ENCODE assay signal across 11 cellular contexts in the genomic region with DNA sequence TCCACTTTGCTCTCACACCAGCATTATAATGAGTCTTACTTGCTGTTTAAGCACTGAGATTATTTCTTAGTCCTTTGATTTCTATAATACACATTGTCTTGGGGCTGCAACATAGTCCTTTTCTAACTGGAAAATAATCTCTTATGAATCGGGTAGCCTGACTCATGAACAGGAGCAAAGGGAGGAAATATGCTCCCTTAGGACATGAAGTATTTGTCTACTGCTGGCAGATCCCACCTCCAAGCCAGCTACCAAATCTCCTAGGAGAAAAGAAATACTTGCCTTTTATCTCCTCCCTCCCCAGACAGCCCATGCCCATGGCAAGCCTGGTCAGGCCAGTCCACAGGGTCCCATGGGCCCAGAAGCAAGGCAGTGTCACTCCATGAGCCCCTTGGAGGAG. TPM values are rescaled to one million over a fixed set of nuclear protein-coding genes. Genes with fewer than 3 reads are reported as not detected.
DNase-seq lines count a peak whose midpoint lies in the region; ATAC-seq and TF ChIP-seq lines count a peak whose summit lies in the region.
"Had no signal": no experiment of that assay in that cellular context is flagged by ENCODE, and none has a peak within 500 bp of the region (broad histone marks: within the 10 kb centered on the region; RNA-seq: fewer than 3 reads in every experiment).

No MANE protein-coding gene starts in this region.

- H4K91ac ChIP-seq in mesenchymal stem cell (ENCODE audit: low read length), result no peak overlapping the region

- no peak overlapping the region for H3K4me2 ChIP-seq in mesenchymal stem cell (ENCODE audit: low read length, poor library complexity, severe bottlenecking)

- H3K27me3 Mint-ChIP-seq in stimulated activated naive B cell treated with anti-CD40 and anti-IgM and Interleukin-4, amounts not matched to agents 10 μg/mL and 1 μg/mL and 100 μg/mL, for 72 hours, result no peaks in the 10 kb centered on the region
- H3K27me3 Mint-ChIP-seq: CD4-positive, alpha-beta T cell had no signal

- H3K9ac ChIP-seq in adipocyte (ENCODE audit: low read length) (peak overlapping the region; percentile 20), mesenchymal stem cell (ENCODE audit: low read length) (peak overlapping the region; percentile 9)

- no peak overlapping the region for H3K27ac ChIP-seq in mesenchymal stem cell (ENCODE audit: low read length, poor library complexity, severe bottlenecking)
- H3K27ac ChIP-seq in stomach, result no peak overlapping the region

- no peak overlapping the region for H3K4ac ChIP-seq in mesenchymal stem cell (ENCODE audit: low read depth in 1 of 2, low read length in 2 of 2)

- H3K14ac ChIP-seq in mesenchymal stem cell (ENCODE audit: low read length in 2 of 2), result no peak overlapping the region

- H4K8ac ChIP-seq in mesenchymal stem cell (ENCODE audit: low read length), result no peak overlapping the region

- H2AFZ ChIP-seq in mesenchymal stem cell (ENCODE audit: low read depth, low read length), result no peak overlapping the region

- H3K79me1 ChIP-seq in mesenchymal stem cell (replicated peaks; ENCODE audit: low read length, poor library complexity, severe bottlenecking), result no peaks in the 10 kb centered on the region

- H3K27me3 ChIP-seq in adipocyte (replicated peaks; ENCODE audit: control insufficient read depth, insufficient read depth, low read length) (no peaks in the 10 kb centered on the region), mesenchymal stem cell (ENCODE audit: control insufficient read depth in 1 of 2, insufficient read depth in 1 of 2, low read length in 2 of 2) (no peaks in the 10 kb centered on the region), stomach (no peaks in the 10 kb centered on the region)
- H3K27me3 ChIP-seq: BE2C, MG63 had no signal

- no peak overlapping the region for H2BK15ac ChIP-seq in mesenchymal stem cell (ENCODE audit: low read depth, poor library complexity, severe bottlenecking)

- H3K18ac ChIP-seq in mesenchymal stem cell (ENCODE audit: low read depth in 1 of 2, low read length in 2 of 2), result no peak overlapping the region

- no peak overlapping the region for H2BK12ac ChIP-seq in mesenchymal stem cell (ENCODE audit: low read length in 2 of 2)

- H3K4me1 Mint-ChIP-seq in stimulated activated naive B cell treated with anti-CD40 and anti-IgM and Interleukin-4, amounts not matched to agents 10 μg/mL and 1 μg/mL and 100 μg/mL, for 72 hours, result peaks cover 2 to 11% of the 10 kb centered on the region in 2 donors

- TF ChIP-seq POLR2A in stomach (IDR thresholded peaks at IDR 0.05), result no peak

- H2BK5ac ChIP-seq in mesenchymal stem cell (ENCODE audit: low read depth, low read length, poor library complexity, severe bottlenecking), result no peak overlapping the region

- H3K9me3 Mint-ChIP-seq in stimulated activated naive B cell treated with anti-CD40 and anti-IgM and Interleukin-4, amounts not matched to agents 10 μg/mL and 1 μg/mL and 100 μg/mL, for 72 hours, result no peaks in the 10 kb centered on the region
- H3K9me3 Mint-ChIP-seq: CD4-positive, alpha-beta T cell; HFFc6 had no signal

- H3K9me3 ChIP-seq in adipocyte (ENCODE audit: control insufficient read depth, low read length) (no peaks in the 10 kb centered on the region), mesenchymal stem cell (ENCODE audit: control insufficient read depth, low read length) (no peaks in the 10 kb centered on the region), stomach (no peaks in the 10 kb centered on the region)
- H3K9me3 ChIP-seq: BE2C, MG63 had no signal

- ATAC-seq in stimulated activated naive B cell treated with anti-CD40 and anti-IgM and Interleukin-4, amounts not matched to agents 10 μg/mL and 1 μg/mL and 100 μg/mL, for 72 hours (replicated peaks), result no peak

- no peak overlapping the region for H2BK120ac ChIP-seq in mesenchymal stem cell (ENCODE audit: low read depth, low read length)

- H3K4me3 Mint-ChIP-seq in stimulated activated naive B cell treated with anti-CD40 and anti-IgM and Interleukin-4, amounts not matched to agents 10 μg/mL and 1 μg/mL and 100 μg/mL, for 72 hours, result no peak overlapping the region
- H3K4me3 Mint-ChIP-seq: CD4-positive, alpha-beta T cell; HFFc6 had no signal

- WGBS in mesenchymal stem cell, result 89% methylated on average over 1 of the region's 1 CpG
- 84 to 95% (median 92%) methylated on average over 1 of the region's 1 CpG for WGBS in stomach, 5 donors

- no peak overlapping the region for H3K23ac ChIP-seq in mesenchymal stem cell (ENCODE audit: low read length in 2 of 2)

- TF ChIP-seq EP300 in stomach (IDR thresholded peaks at IDR 0.05), result no peak

- H3K4me3 ChIP-seq in adipocyte (ENCODE audit: low read length) (no peak overlapping the region), mesenchymal stem cell (ENCODE audit: insufficient read depth in 1 of 2, low read depth in 1 of 2, low read length in 2 of 2) (no peak overlapping the region), stomach (no peak overlapping the region)
- H3K4me3 ChIP-seq: MG63 had no signal

- peak overlapping the region; percentile 14 for H3K27ac Mint-ChIP-seq in stimulated activated naive B cell treated with anti-CD40 and anti-IgM and Interleukin-4, amounts not matched to agents 10 μg/mL and 1 μg/mL and 100 μg/mL, for 72 hours
- H3K27ac Mint-ChIP-seq: CD4-positive, alpha-beta T cell; HFFc6 had no signal

- DNase-seq in adipocyte (ENCODE audit: low read depth) (peak; percentile 16), dermis blood vessel endothelial cell (peak; percentile 11), mesenchymal stem cell (no peak), OCI-M2 (lab: John Stamatoyannopoulos, UW; ENCODE audit: unreplicated experiment) (no peak), stomach (no peak)
- no peak for DNase-seq in stimulated activated naive B cell treated with anti-CD40 and anti-IgM and Interleukin-4, amounts not matched to agents 10 μg/mL and 1 μg/mL and 100 μg/mL, for 72 hours
- no peak for DNase-seq in activated CD8-positive, alpha-beta memory T cell treated with anti-CD3 and anti-CD28 coated beads for 24 hours
- DNase-seq: BE2C; CD4-positive, alpha-beta T cell; MG63 had no signal

- H2AK5ac ChIP-seq in mesenchymal stem cell (ENCODE audit: low read length, severe bottlenecking), result no peak overlapping the region

- H3K4me1 ChIP-seq in adipocyte (ENCODE audit: control insufficient read depth, insufficient read depth, low read length) (peaks cover 18% of the 10 kb centered on the region), mesenchymal stem cell (ENCODE audit: control insufficient read depth, insufficient read depth, low read depth, low read length) (no peaks in the 10 kb centered on the region), stomach (no peaks in the 10 kb centered on the region)
- H3K4me1 ChIP-seq: BE2C had no signal

- intact Hi-C loops in stomach (cut with DNase I; ENCODE audit: low total_unique reads), result no loop called here

- no peak for TF ChIP-seq CTCF in stomach (IDR thresholded peaks at IDR 0.05)

- peaks cover 50% of the 10 kb centered on the region for H3K36me3 ChIP-seq in adipocyte (ENCODE audit: control insufficient read depth, insufficient read depth, low read length, severe bottlenecking)
- peaks cover 57 to 74% of the 10 kb centered on the region in 2 experiments for H3K36me3 ChIP-seq in mesenchymal stem cell (ENCODE audit: control insufficient read depth in 1 of 2, insufficient read depth in 2 of 2, low read depth in 1 of 2, low read length in 2 of 2)
- H3K36me3 ChIP-seq in stomach, result peaks cover 52 to 100% (median 95%) of the 10 kb centered on the region in 4 donors
- H3K36me3 ChIP-seq: MG63 had no signal

- H3K36me3 Mint-ChIP-seq in stimulated activated naive B cell treated with anti-CD40 and anti-IgM and Interleukin-4, amounts not matched to agents 10 μg/mL and 1 μg/mL and 100 μg/mL, for 72 hours, result peaks cover 0 to 16% of the 10 kb centered on the region in 2 donors

RNA-seq across cellular contexts. Expression of a gene that starts 37.0 kb away (rescaled TPM):
- total RNA-seq in dermis blood vessel endothelial cell (7.5 and 14.9 TPM in 2 replicates), stomach (10 to 100 TPM in 1 of 5 donors, 1 to 10 TPM in 2, under 1 TPM in 1, not detected in 1; 0.37 to 22.3 (median 7.8) TPM)
- 1.8 TPM for polyA plus RNA-seq in mesenchymal stem cell (2013, experiment 1 of 2)
- polyA plus RNA-seq in mesenchymal stem cell (2013, experiment 2 of 2), result 1.5 TPM
- polyA plus RNA-seq in stomach, result 10 to 100 TPM in 1 of 3 donors, under 1 TPM in 2; 0.46 to 11.2 (median 0.87) TPM

Comparison
In these comparisons a context has a peak if more than half of its experiments do, and no peak if none do; other contexts are left out.
1. DNase-seq: peak in adipocyte (single experiment) and dermis blood vessel endothelial cell (single experiment); none in mesenchymal stem cell (single experiment), stimulated activated naive B cell treated with anti-CD40 and anti-IgM and Interleukin-4, amounts not matched to agents 10 μg/mL and 1 μg/mL and 100 μg/mL, for 72 hours (single experiment), activated CD8-positive, alpha-beta memory T cell treated with anti-CD3 and anti-CD28 coated beads for 24 hours (single experiment), OCI-M2 (single experiment) and stomach (single experiment).